ENCODE assay signal across 8 cellular contexts in the genomic region with DNA sequence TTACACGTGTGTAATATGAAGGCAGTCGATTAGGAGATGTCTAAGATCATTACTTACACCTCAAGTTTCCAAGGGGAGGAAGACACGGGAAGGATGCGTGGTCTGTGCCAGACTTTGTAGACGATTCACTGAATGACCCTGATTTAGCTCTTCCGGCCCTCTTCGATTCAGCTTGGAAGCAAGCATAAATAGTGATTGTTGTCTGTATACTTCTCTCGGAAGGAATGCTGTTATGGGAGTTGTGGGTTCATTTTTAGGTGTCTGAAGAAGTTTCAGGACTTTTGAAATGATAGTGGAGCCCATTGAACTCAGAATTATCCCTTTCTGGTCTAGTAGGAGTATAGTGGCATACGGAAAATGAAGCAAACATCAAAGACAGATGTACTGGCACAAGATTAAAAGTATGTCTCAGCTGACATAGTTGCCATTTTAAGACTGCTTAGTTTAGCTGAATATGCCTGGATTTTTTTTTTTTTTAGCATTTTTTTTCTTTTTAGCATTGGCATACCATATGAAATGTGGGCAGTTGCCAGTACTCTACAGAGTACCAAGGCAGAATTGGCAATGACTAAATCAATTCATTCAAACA. TPM values are rescaled to one million over a fixed set of nuclear protein-coding genes. Genes with fewer than 3 reads are reported as not detected.
DNase-seq lines count a peak whose midpoint lies in the region; ATAC-seq, FAIRE-seq and TF ChIP-seq lines count a peak whose summit lies in the region.

No MANE protein-coding gene starts in this region.

- H3K9me3 ChIP-seq in SJCRH30 (replicated peaks) = no peaks in the 10 kb centered on the region
- H3K9me3 ChIP-seq in duodenal mucosa (ENCODE audit: control insufficient read depth in 1 of 2, low read length in 2 of 2) = no peaks in the 10 kb centered on the region

- H3K4me1 ChIP-seq in SJCRH30 (peaks cover 3% of the 10 kb centered on the region), duodenal mucosa (ENCODE audit: control insufficient read depth in 1 of 2, insufficient read depth in 2 of 2, low read length in 2 of 2) (peaks cover 23 to 28% of the 10 kb centered on the region in 2 donors)

- peak; percentile 10 for ATAC-seq in HG02938 (IDR thresholded peaks at IDR 0.05; ENCODE audit: unreplicated experiment)
- peak; percentile 20 to 34 for ATAC-seq in naive thymus-derived CD8-positive, alpha-beta T cell

- peak; percentile 71 for FAIRE-seq in GM12892 (lab: Jason Lieb, UNC)

- H3K4me3 ChIP-seq in SJCRH30 = peak overlapping the region; percentile 80
- H3K4me3 ChIP-seq in duodenal mucosa (ENCODE audit: low read depth in 1 of 2, low read length in 2 of 2) = peak overlapping the region; percentile 85 to 97

- peaks cover 20 to 68% (median 56%) of the 10 kb centered on the region in 4 donors for H3K4me1 Mint-ChIP-seq in naive thymus-derived CD8-positive, alpha-beta T cell

- DNase-seq in GM12892 (ENCODE audit: insufficient read length) (no peak), SJCRH30 (peak in 1 of 2 experiments; percentile 24), cerebellar nuclear complex (lab: John Stamatoyannopoulos, UW) (no peak), NCI-H1694 treated with DMSO at 0.1 percent for 48 hours (lab: John Stamatoyannopoulos, UW) (no peak)
- DNase-seq in naive thymus-derived CD8-positive, alpha-beta T cell = peak in 5 of 10 donors; percentile 9 to 57 (median 50)

- no peak for TF ChIP-seq POLR2A in GM12892 (IDR thresholded peaks at IDR 0.05; ENCODE audit: low read depth, low read length)

- peak overlapping the region; percentile 98 to 100 (median 99) for H3K4me3 Mint-ChIP-seq in naive thymus-derived CD8-positive, alpha-beta T cell

- peak overlapping the region; percentile 99 for H3K27ac ChIP-seq in 22Rv1
- peak overlapping the region; percentile 90 for H3K27ac ChIP-seq in SJCRH30
- peak overlapping the region; percentile 97 for H3K27ac ChIP-seq in duodenal mucosa (ENCODE audit: low read depth, low read length)

- no peaks in the 10 kb centered on the region for H3K9me3 Mint-ChIP-seq in naive thymus-derived CD8-positive, alpha-beta T cell

- peak overlapping the region; percentile 71 to 88 for H3K9ac ChIP-seq in duodenal mucosa (ENCODE audit: low read depth in 1 of 2, low read length in 2 of 2)

- POLR2A ChIA-PET in naive thymus-derived CD8-positive, alpha-beta T cell (lab: Charles Lee) = interaction anchor here (0.5 to 3.2 kb wide), 6 partner anchors 13 to 193 kb away, joined by 3 to 31 read pairs (median 6); a partner anchor contains a TSS

- H3K36me3 ChIP-seq in SJCRH30 (peaks cover 21% of the 10 kb centered on the region), duodenal mucosa (ENCODE audit: control insufficient read depth in 1 of 2, insufficient read depth in 2 of 2, low read length in 2 of 2) (peaks cover 0 to 3% of the 10 kb centered on the region in 2 donors)

- H3K27me3 Mint-ChIP-seq in naive thymus-derived CD8-positive, alpha-beta T cell = no peaks in the 10 kb centered on the region

- H3K36me3 Mint-ChIP-seq in naive thymus-derived CD8-positive, alpha-beta T cell = peaks cover 0 to 11% (median 2%) of the 10 kb centered on the region in 3 donors

- peak overlapping the region; percentile 100 for H3K27ac Mint-ChIP-seq in naive thymus-derived CD8-positive, alpha-beta T cell

- H3K27me3 ChIP-seq in SJCRH30 (no peaks in the 10 kb centered on the region), duodenal mucosa (ENCODE audit: control insufficient read depth in 1 of 2, insufficient read depth in 2 of 2, low read length in 2 of 2) (no peaks in the 10 kb centered on the region)

- TF ChIP-seq CTCF in 22Rv1 (IDR thresholded peaks at IDR 0.05) = no peak

RNA-seq across cellular contexts. Expression of a gene that starts 1.0 kb away (rescaled TPM):
- polyA plus RNA-seq in GM12892 (2012; ENCODE audit: missing spikeins) = 20.9 TPM
- total RNA-seq in SJCRH30 (2014; rRNA removed; shearing (Covaris generic)) = 77.1 and 82.3 TPM in 2 replicates
- total RNA-seq in naive thymus-derived CD8-positive, alpha-beta T cell = 10 to 100 TPM; 63.4 to 67.6 TPM
- polyA plus RNA-seq in naive thymus-derived CD8-positive, alpha-beta T cell = 10 to 100 TPM in 2 of 3 donors, 1 to 10 TPM in 1; 9.9 to 16.5 (median 10.8) TPM
